35 cellular contexts compared by ENCODE assay signal in the genomic region with DNA sequence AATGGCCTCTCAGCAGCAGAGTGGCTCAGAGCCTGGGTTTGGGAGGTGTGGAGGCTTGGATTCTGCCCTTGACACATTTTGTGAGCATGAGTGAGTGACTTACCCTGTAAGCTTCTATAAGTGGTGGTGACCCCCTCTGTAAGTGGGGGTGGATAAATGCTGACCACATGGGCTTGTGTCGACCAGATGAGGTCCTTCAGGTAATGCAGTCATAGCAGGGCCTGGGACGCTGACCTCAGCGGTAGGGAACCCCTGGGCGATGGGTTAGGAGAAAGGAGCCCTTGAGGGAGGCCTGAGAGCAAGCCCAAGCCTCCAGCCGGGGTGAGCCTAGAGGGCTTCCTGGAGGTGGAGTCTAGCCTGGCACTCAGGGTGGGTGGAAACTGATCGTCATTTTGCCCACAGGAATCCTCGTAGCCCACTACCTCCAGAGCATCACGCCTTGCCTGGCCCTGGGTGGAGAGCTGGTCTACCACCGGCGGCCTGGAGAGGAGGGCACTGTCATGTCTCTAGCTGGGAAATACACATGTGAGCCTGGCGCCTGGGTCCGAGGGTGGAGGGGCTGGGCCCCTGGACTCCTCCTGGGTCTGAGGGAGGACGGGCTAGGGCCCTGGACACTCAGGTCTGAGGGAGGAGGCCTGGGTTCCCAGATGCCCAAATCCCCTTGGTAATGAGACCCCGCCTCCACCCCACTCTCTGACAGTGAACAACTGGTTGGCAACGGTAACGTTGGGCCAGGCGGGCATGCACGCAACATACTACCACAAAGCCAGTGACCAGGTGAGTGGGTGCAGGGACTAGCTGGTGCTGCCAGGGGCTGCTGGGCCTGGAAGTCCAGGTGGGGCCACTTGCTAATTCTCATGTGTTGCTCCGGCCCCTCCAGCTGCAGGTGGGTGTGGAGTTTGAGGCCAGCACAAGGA. TPM values are rescaled to one million over a fixed set of nuclear protein-coding genes. Genes with fewer than 3 reads are reported as not detected.
"Had no signal": no experiment of that assay in that cellular context is flagged by ENCODE, and none has a peak within 500 bp of the region (broad histone marks: within the 10 kb centered on the region; RNA-seq: fewer than 3 reads in every experiment).

No MANE protein-coding gene starts in this region.

- H3K9me3 ChIP-seq: ascending aorta, Peyer's patch had no signal

- DNase-seq: activated CD4-positive, alpha-beta memory T cell treated with anti-CD3 and anti-CD28 coated beads, Interleukin-2, amount 10 ng/mL, durations not matched to agents 7 days and 5 days; activated CD4-positive, alpha-beta T cell treated with anti-CD3 and anti-CD28 coated beads for 1 hour; activated CD4-positive, alpha-beta T cell treated with anti-CD3 and anti-CD28 coated beads for 48 hours; activated CD4-positive, CD25-positive, alpha-beta regulatory T cell; activated CD8-positive, alpha-beta memory T cell treated with anti-CD3 and anti-CD28 coated beads for 24 hours; activated CD8-positive, alpha-beta memory T cell treated with anti-CD3 and anti-CD28 coated beads, Interleukin-2, amount 10 ng/mL, durations not matched to agents 7 days and 5 days; activated CD8-positive, alpha-beta memory T cell treated with anti-CD3 and anti-CD28 coated beads, Interleukin-2, amount 50 U/mL, for 48 hours; activated effector memory CD4-positive, alpha-beta T cell treated with Interleukin-2 at 50 U/mL for 16 hours; activated naive CD4-positive, alpha-beta T cell treated with anti-CD3 and anti-CD28 coated beads, Interleukin-2, amount 50 U/mL, for 16 hours; activated naive CD8-positive, alpha-beta T cell treated with anti-CD3 and anti-CD28 coated beads, Interleukin-2, amount 10 ng/mL, durations not matched to agents 7 days and 5 days; amygdala; NCI-H1092 treated with DMSO at 0.1 percent for 48 hours; NCI-H1417; NCI-H146; NCI-H187; NCI-H2029 treated with DMSO at 0.1 percent for 48 hours; NCI-H2107; NCI-H2171; NCI-H510A; NCI-H526; NCI-H748 treated with DMSO at 0.1 percent for 48 hours; NK-92 treated with Interleukin-12 subunit alpha and Interleukin-12 subunit beta, amount 100 ng/mL, for 24 hours; Peyer's patch; Right ventricle myocardium superior; RPMI8226; SW 1271; T-helper 1 cell; T-helper 2 cell; T-helper 9 cell; WERI-Rb-1 had no signal

- H3K4me3 ChIP-seq: ascending aorta, cardiac muscle cell, Peyer's patch had no signal

- H3K9me3 Mint-ChIP-seq: activated CD4-positive, alpha-beta memory T cell treated with anti-CD3 and anti-CD28 coated beads, Interleukin-2, amount 10 ng/mL, durations not matched to agents 7 days and 5 days; activated naive CD8-positive, alpha-beta T cell treated with anti-CD3 and anti-CD28 coated beads, Interleukin-2, amount 10 ng/mL, durations not matched to agents 7 days and 5 days had no signal

- ATAC-seq: activated CD8-positive, alpha-beta memory T cell treated with anti-CD3 and anti-CD28 coated beads, Interleukin-2, amount 10 ng/mL, durations not matched to agents 7 days and 5 days had no signal

- H3K27me3 ChIP-seq: cardiac muscle cell had no signal

- H3K4me3 Mint-ChIP-seq: activated CD4-positive, alpha-beta memory T cell treated with anti-CD3 and anti-CD28 coated beads, Interleukin-2, amount 10 ng/mL, durations not matched to agents 7 days and 5 days; activated CD8-positive, alpha-beta memory T cell treated with anti-CD3 and anti-CD28 coated beads, Interleukin-2, amount 10 ng/mL, durations not matched to agents 7 days and 5 days; activated naive CD8-positive, alpha-beta T cell treated with anti-CD3 and anti-CD28 coated beads, Interleukin-2, amount 10 ng/mL, durations not matched to agents 7 days and 5 days had no signal

- H3K4me1 Mint-ChIP-seq: activated naive CD8-positive, alpha-beta T cell treated with anti-CD3 and anti-CD28 coated beads, Interleukin-2, amount 10 ng/mL, durations not matched to agents 7 days and 5 days had no signal

- H3K27ac Mint-ChIP-seq: activated CD4-positive, alpha-beta memory T cell treated with anti-CD3 and anti-CD28 coated beads, Interleukin-2, amount 10 ng/mL, durations not matched to agents 7 days and 5 days had no signal

- H3K27ac ChIP-seq: ascending aorta, cardiac muscle cell, Peyer's patch, WERI-Rb-1 had no signal

RNA-seq across cellular contexts. Expression of a gene that starts 5.0 kb away (rescaled TPM):
- total RNA-seq: activated CD4-positive, alpha-beta memory T cell treated with anti-CD3 and anti-CD28 coated beads, Interleukin-2, amount 10 ng/mL, durations not matched to agents 7 days and 5 days had no signal

RNA-seq across cellular contexts. Expression of a gene that starts 41.5 kb away (rescaled TPM):
- total RNA-seq: activated CD4-positive, alpha-beta memory T cell treated with anti-CD3 and anti-CD28 coated beads, Interleukin-2, amount 10 ng/mL, durations not matched to agents 7 days and 5 days; activated CD8-positive, alpha-beta memory T cell treated with anti-CD3 and anti-CD28 coated beads, Interleukin-2, amount 10 ng/mL, durations not matched to agents 7 days and 5 days; activated naive CD8-positive, alpha-beta T cell treated with anti-CD3 and anti-CD28 coated beads, Interleukin-2, amount 10 ng/mL, durations not matched to agents 7 days and 5 days; ascending aorta; cardiac muscle cell; M059J; PC-3; Peyer's patch; Right ventricle myocardium superior had no signal
- polyA plus RNA-seq: adipose tissue, cardiac muscle cell had no signal

RNA-seq across cellular contexts. Expression of a gene that starts 45.3 kb away (rescaled TPM):
- total RNA-seq: activated CD4-positive, alpha-beta memory T cell treated with anti-CD3 and anti-CD28 coated beads, Interleukin-2, amount 10 ng/mL, durations not matched to agents 7 days and 5 days; activated CD8-positive, alpha-beta memory T cell treated with anti-CD3 and anti-CD28 coated beads, Interleukin-2, amount 10 ng/mL, durations not matched to agents 7 days and 5 days; activated naive CD8-positive, alpha-beta T cell treated with anti-CD3 and anti-CD28 coated beads, Interleukin-2, amount 10 ng/mL, durations not matched to agents 7 days and 5 days; ascending aorta; cardiac muscle cell; M059J; PC-3; Right ventricle myocardium superior had no signal
